ENCODE assay signal across 15 cellular contexts in genomic region chr11:64102005-64102738, GRCh38.
DNase-seq lines count a peak whose midpoint lies in the region; ATAC-seq and TF ChIP-seq lines count a peak whose summit lies in the region.
"Had no signal": no experiment of that assay in that cellular context is flagged by ENCODE, and none has a peak within 500 bp of the region (broad histone marks: within the 10 kb centered on the region; RNA-seq: fewer than 3 reads in every experiment).

No MANE protein-coding gene starts in this region.

- no peak overlapping the region for H3K9ac ChIP-seq in SK-N-SH

- WGBS in SK-N-SH (ENCODE audit: low lambda C conversion rate) = 78% methylated on average over 11 of the region's 15 CpGs
- WGBS in aorta, 2 donors = 89 to 94% methylated on average over 15 of the region's 15 CpGs

- H3K4me1 ChIP-seq in HEK293 (ENCODE audit: control insufficient read depth, insufficient read depth, low read length) (no peaks in the 10 kb centered on the region), SK-N-SH (ENCODE audit: control insufficient read depth in 1 of 2, insufficient read depth in 2 of 2, low read depth in 1 of 2, low read length in 1 of 2) (peaks cover 0 to 87% of the 10 kb centered on the region in 2 experiments; a peak in 2 of 4 replicates), upper lobe of right lung (peaks cover 1% of the 10 kb centered on the region), aorta (ENCODE audit: control insufficient read depth in 1 of 2, insufficient read depth in 2 of 2, low read length in 2 of 2) (no peaks in the 10 kb centered on the region)
- H3K4me1 ChIP-seq: BE2C, uterus had no signal

- H3K27me3 Mint-ChIP-seq in glutamatergic neuron (ENCODE audit: unreplicated experiment) = peaks cover 9% of the 10 kb centered on the region
- H3K27me3 Mint-ChIP-seq: activated CD4-positive, alpha-beta T cell treated with anti-CD3 and anti-CD28 coated beads for 36 hours had no signal

- no peaks in the 10 kb centered on the region for H3K9me2 ChIP-seq in SK-N-SH

- H3K4me3 Mint-ChIP-seq in glutamatergic neuron (ENCODE audit: unreplicated experiment) = no peak overlapping the region
- H3K4me3 Mint-ChIP-seq: activated CD4-positive, alpha-beta T cell treated with anti-CD3 and anti-CD28 coated beads for 36 hours; neural crest cell had no signal

- no peak for ATAC-seq in upper lobe of right lung
- no peak for ATAC-seq in aorta (ENCODE audit: low FRiP score)
- ATAC-seq: activated CD4-positive, alpha-beta T cell treated with anti-CD3 and anti-CD28 coated beads for 36 hours; stimulated activated naive CD8-positive, alpha-beta T cell treated with anti-CD3 and anti-CD28 coated beads, Interleukin-15, Interleukin-2, amounts not matched to agents 100 U/mL and 50 U/mL, for 24 hours had no signal

- H3K9me3 Mint-ChIP-seq in glutamatergic neuron (ENCODE audit: unreplicated experiment) = peaks cover 14% of the 10 kb centered on the region

- peak in 1 of 2 experiments; percentile 81; a peak in 2 of 4 replicates for TF ChIP-seq EP300 in SK-N-SH (IDR thresholded peaks at IDR 0.05; ENCODE audit: borderline replicate concordance in 1 of 2, low read depth in 1 of 2, low read length in 1 of 2)

- no peaks in the 10 kb centered on the region for H3K27me3 ChIP-seq in SK-N-SH (ENCODE audit: insufficient read depth)
- no peaks in the 10 kb centered on the region for H3K27me3 ChIP-seq in upper lobe of right lung
- no peaks in the 10 kb centered on the region for H3K27me3 ChIP-seq in aorta (ENCODE audit: control insufficient read depth in 1 of 2, insufficient read depth in 2 of 2, low read length in 1 of 2)
- H3K27me3 ChIP-seq: BE2C, uterus had no signal

- DNase-seq in SK-N-SH = peak; percentile 87
- no peak for DNase-seq in glutamatergic neuron
- peak; percentile 21 for DNase-seq in superior temporal gyrus (ENCODE audit: extremely low spot score)
- DNase-seq in upper lobe of right lung = no peak
- no peak for DNase-seq in aorta
- DNase-seq in SHP77 (lab: John Stamatoyannopoulos, UW) = no peak
- DNase-seq: activated CD4-positive, alpha-beta T cell treated with anti-CD3 and anti-CD28 coated beads for 36 hours; activated effector memory CD4-positive, alpha-beta T cell treated with anti-CD3 and anti-CD28 coated beads, Interleukin-2, amount 50 U/mL, for 16 hours; BE2C; cerebellar nuclear complex; Karpas-422; stimulated activated naive CD8-positive, alpha-beta T cell treated with anti-CD3 and anti-CD28 coated beads, Interleukin-15, Interleukin-2, amounts not matched to agents 100 U/mL and 50 U/mL, for 24 hours had no signal

- H3K9me3 ChIP-seq in HEK293 (ENCODE audit: control insufficient read depth, insufficient read depth, low read depth, low read length) (no peaks in the 10 kb centered on the region), SK-N-SH (no peaks in the 10 kb centered on the region), upper lobe of right lung (no peaks in the 10 kb centered on the region), aorta (ENCODE audit: control insufficient read depth, low read length) (no peaks in the 10 kb centered on the region)
- H3K9me3 ChIP-seq: BE2C, uterus had no signal

- H3K36me3 Mint-ChIP-seq in glutamatergic neuron (ENCODE audit: unreplicated experiment) = peaks cover 5% of the 10 kb centered on the region

- peaks cover 17% of the 10 kb centered on the region for H3K4me1 Mint-ChIP-seq in glutamatergic neuron (ENCODE audit: low read depth, unreplicated experiment)
- H3K4me1 Mint-ChIP-seq: activated CD4-positive, alpha-beta T cell treated with anti-CD3 and anti-CD28 coated beads for 36 hours had no signal

- H3K79me2 ChIP-seq in SK-N-SH (ENCODE audit: insufficient read depth) = no peaks in the 10 kb centered on the region

- H3K4me2 ChIP-seq in SK-N-SH = no peak overlapping the region

- no peak overlapping the region for H2AFZ ChIP-seq in SK-N-SH (ENCODE audit: low read depth)

- H3F3A ChIP-seq in SK-N-SH (replicated peaks; ENCODE audit: insufficient read depth) = no peaks in the 10 kb centered on the region

- peak; percentile 29; the same call in 1 of the 2 replicates for TF ChIP-seq RAD21 in SK-N-SH (IDR thresholded peaks at IDR 0.05; ENCODE audit: low read length)

- H3K27ac ChIP-seq in HEK293 (ENCODE audit: extremely low read depth, low read depth, low read length) (no peak overlapping the region), SK-N-SH (ENCODE audit: low read depth in 2 of 2, low read length in 1 of 2) (peak overlapping the region in 1 of 2 experiments; percentile 93; a peak in 2 of 4 replicates), upper lobe of right lung (no peak overlapping the region), aorta (ENCODE audit: low read depth in 1 of 2, low read length in 2 of 2) (no peak overlapping the region)
- H3K27ac ChIP-seq: uterus had no signal

- peak overlapping the region; percentile 22 for H3K27ac Mint-ChIP-seq in glutamatergic neuron (ENCODE audit: unreplicated experiment)
- H3K27ac Mint-ChIP-seq: activated CD4-positive, alpha-beta T cell treated with anti-CD3 and anti-CD28 coated beads for 36 hours had no signal

- intact Hi-C loops in upper lobe of right lung (cut with DNase I) (no loop called here), aorta (cut with DNase I) (no loop called here)

- H3K36me3 ChIP-seq in HEK293 (ENCODE audit: control insufficient read depth in 2 of 2, insufficient read depth in 1 of 2, low read length in 2 of 2) = no peaks in the 10 kb centered on the region
- H3K36me3 ChIP-seq in SK-N-SH (replicated peaks in 1 of 2; ENCODE audit: control insufficient read depth in 1 of 2, insufficient read depth in 2 of 2, low read length in 1 of 2) = no peaks in the 10 kb centered on the region
- no peaks in the 10 kb centered on the region for H3K36me3 ChIP-seq in upper lobe of right lung
- H3K36me3 ChIP-seq in aorta (ENCODE audit: control insufficient read depth in 1 of 2, insufficient read depth in 2 of 2, low read length in 1 of 2) = no peaks in the 10 kb centered on the region
- H3K36me3 ChIP-seq: BE2C, uterus had no signal

- CTCF ChIA-PET in HEK293 (lab: Yijun Ruan, JAX) (no interaction called here), SK-N-SH (lab: Yijun Ruan, JAX) (interaction anchor here (1.0 to 2.6 kb wide), 4 partner anchors 9 to 61 kb away, joined by 3 to 10 read pairs (median 4); no protein-coding TSS in a partner anchor)

- H3K4me3 ChIP-seq in HEK293 (ENCODE audit: low read depth, low read length) (no peak overlapping the region), SK-N-SH (ENCODE audit: low read depth in 2 of 2, low read length in 1 of 2) (no peak overlapping the region), upper lobe of right lung (no peak overlapping the region), aorta (ENCODE audit: low read length in 2 of 2) (no peak overlapping the region)
- H3K4me3 ChIP-seq: uterus had no signal

- H4K20me1 ChIP-seq in SK-N-SH (ENCODE audit: insufficient read depth) = no peaks in the 10 kb centered on the region

- no peak for TF ChIP-seq CTCF in HEK293 (tag by site-specific recombination; IDR thresholded peaks at IDR 0.05)
- no peak for TF ChIP-seq CTCF in SK-N-SH (IDR thresholded peaks at IDR 0.05)
- no peak for TF ChIP-seq CTCF in glutamatergic neuron (IDR thresholded peaks at IDR 0.05; ENCODE audit: partially characterized antibody, unreplicated experiment)
- TF ChIP-seq CTCF in upper lobe of right lung (IDR thresholded peaks at IDR 0.05) = no peak

- POLR2A ChIA-PET in HEK293 (lab: Yijun Ruan, JAX) = no interaction called here
- POLR2A ChIA-PET in SK-N-SH (lab: Yijun Ruan, JAX) = no interaction called here

TF ChIP-seq in HEK293, 187 proteins besides CTCF, POLR2A, EP300 and RAD21:
- TF ChIP-seq ZNF140 (tag by site-specific recombination; IDR thresholded peaks at IDR 0.05) (no peak), ZNF600 (tag by site-specific recombination; IDR thresholded peaks at IDR 0.05) (peak; percentile 37; the same call in 1 of the 2 replicates), ZNF521 (tag by site-specific recombination; IDR thresholded peaks at IDR 0.05) (no peak)

TF ChIP-seq in SK-N-SH, 30 proteins besides CTCF, POLR2A, EP300 and RAD21 (continues in another document):
- no peak for TF ChIP-seq JUND (IDR thresholded peaks at IDR 0.05)
- peak; percentile 57; the same call in 1 of the 2 replicates for TF ChIP-seq TCF12 (IDR thresholded peaks at IDR 0.05)
- peak; percentile 79 for TF ChIP-seq RCOR1 (IDR thresholded peaks at IDR 0.05; ENCODE audit: low read length)
- TF ChIP-seq FOXM1 (IDR thresholded peaks at IDR 0.05; ENCODE audit: low read depth) = no peak
- 0 out of 2 replicates have a peak, but pooled peaks have one; percentile 60 for TF ChIP-seq FOXJ3 (CRISPR knock-in tag; IDR thresholded peaks at IDR 0.05)
- TF ChIP-seq CHD2 (IDR thresholded peaks at IDR 0.05; ENCODE audit: low read length, partially characterized antibody) = peak; percentile 51
- TF ChIP-seq, protein P1, sequence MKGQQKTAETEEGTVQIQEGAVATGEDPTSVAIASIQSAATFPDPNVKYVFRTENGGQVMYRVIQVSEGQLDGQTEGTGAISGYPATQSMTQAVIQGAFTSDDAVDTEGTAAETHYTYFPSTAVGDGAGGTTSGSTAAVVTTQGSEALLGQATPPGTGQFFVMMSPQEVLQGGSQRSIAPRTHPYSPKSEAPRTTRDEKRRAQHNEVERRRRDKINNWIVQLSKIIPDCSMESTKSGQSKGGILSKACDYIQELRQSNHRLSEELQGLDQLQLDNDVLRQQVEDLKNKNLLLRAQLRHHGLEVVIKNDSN (IDR thresholded peaks at IDR 0.05; ENCODE audit: borderline replicate concordance, low read depth) = no peak
- TF ChIP-seq EZH2phosphoT487 (IDR thresholded peaks at IDR 0.05; ENCODE audit: borderline replicate concordance, low read depth) = no peak
- no peak for TF ChIP-seq IRF3 (IDR thresholded peaks at IDR 0.05; ENCODE audit: low read depth, low read length)
- no peak for TF ChIP-seq NRF1 (IDR thresholded peaks at IDR 0.05; ENCODE audit: low read depth, low read length)
- no peak for TF ChIP-seq TAF1 (IDR thresholded peaks at IDR 0.05; ENCODE audit: borderline replicate concordance, low read depth, low read length)

Comparison
In these comparisons a context has a peak if more than half of its experiments do, and no peak if none do; other contexts are left out.
1. DNase-seq: peak in SK-N-SH (single experiment) and superior temporal gyrus (single experiment); none in glutamatergic neuron (single experiment), upper lobe of right lung (single experiment), aorta (0 of 2) and SHP77 (0 of 2).